8 cellular contexts compared by ENCODE assay signal in genomic region chr1:220528679-220529529, GRCh38. TPM values are rescaled to one million over a fixed set of nuclear protein-coding genes. Genes with fewer than 3 reads are reported as not detected.
DNase-seq lines count a peak whose midpoint lies in the region; ATAC-seq, FAIRE-seq and TF ChIP-seq lines count a peak whose summit lies in the region.

No MANE protein-coding gene starts in this region.

- peak overlapping the region; percentile 90 for H3K9ac ChIP-seq in BLaER1

- H3K9me3 Mint-ChIP-seq in chondrocyte (ENCODE audit: low read depth), result peaks cover 5% of the 10 kb centered on the region

- no peak for FAIRE-seq in H54 (lab: Jason Lieb, UNC)

- no peak overlapping the region for H3K27ac Mint-ChIP-seq in chondrocyte (ENCODE audit: unreplicated experiment)

- ATAC-seq in GM18868 (IDR thresholded peaks at IDR 0.05; ENCODE audit: unreplicated experiment), result peak; percentile 9
- ATAC-seq in lung (ENCODE audit: insufficient read depth, low FRiP score), result no peak
- ATAC-seq in HG02970 (IDR thresholded peaks at IDR 0.05; ENCODE audit: low FRiP score, unreplicated experiment), result no peak

- H3K27me3 ChIP-seq in BLaER1 (peaks cover 36% of the 10 kb centered on the region), lung (ENCODE audit: control insufficient read depth, insufficient read depth) (no peaks in the 10 kb centered on the region), tibial artery (no peaks in the 10 kb centered on the region)

- peaks cover 23% of the 10 kb centered on the region for H3K27me3 Mint-ChIP-seq in chondrocyte (ENCODE audit: low read depth)

- H3K36me3 ChIP-seq in BLaER1, result no peaks in the 10 kb centered on the region
- H3K36me3 ChIP-seq in lung (ENCODE audit: control insufficient read depth in 2 of 2, insufficient read depth in 2 of 2, low read length in 2 of 2), result no peaks in the 10 kb centered on the region
- peaks cover 0 to 6% (median 0%) of the 10 kb centered on the region in 3 donors for H3K36me3 ChIP-seq in tibial artery

- intact Hi-C loops in tibial artery (cut with DNase I; ENCODE audit: low total_unique reads), result no loop called here

- TF ChIP-seq CTCF in chondrocyte (IDR thresholded peaks at IDR 0.05) (no peak), lung (IDR thresholded peaks at IDR 0.05; ENCODE audit: control extremely low read depth, extremely low read depth) (no peak), tibial artery (IDR thresholded peaks at IDR 0.05) (no peak)

- H4K20me1 ChIP-seq in BLaER1, result no peaks in the 10 kb centered on the region

- H3K27ac ChIP-seq in BLaER1, result peak overlapping the region; percentile 87
- H3K27ac ChIP-seq in lung (ENCODE audit: low read depth in 1 of 2, low read length in 1 of 2), result peak overlapping the region; percentile 78 to 88
- H3K27ac ChIP-seq in tibial artery, result peak overlapping the region; percentile 88 to 97

- H3K9me3 ChIP-seq in BLaER1, result no peaks in the 10 kb centered on the region
- no peaks in the 10 kb centered on the region for H3K9me3 ChIP-seq in lung (ENCODE audit: control insufficient read depth in 2 of 2, insufficient read depth in 1 of 2, low read length in 1 of 2)
- no peaks in the 10 kb centered on the region for H3K9me3 ChIP-seq in tibial artery

- peaks cover 22% of the 10 kb centered on the region for H3K4me1 ChIP-seq in BLaER1
- H3K4me1 ChIP-seq in lung (ENCODE audit: control insufficient read depth in 2 of 2, insufficient read depth in 2 of 2, low read length in 2 of 2), result peaks cover 0 to 8% of the 10 kb centered on the region in 2 donors
- H3K4me1 ChIP-seq in tibial artery, result peaks cover 0 to 25% (median 7%) of the 10 kb centered on the region in 4 donors

- TF ChIP-seq POLR2A in H54 (IDR thresholded peaks at IDR 0.05; ENCODE audit: low read depth, low read length), result no peak

- DNase-seq in NCI-H1105 treated with DMSO at 0.1 percent for 48 hours (lab: John Stamatoyannopoulos, UW) (peak; percentile 53), chondrocyte (ENCODE audit: low spot score) (no peak), lung (ENCODE audit: low spot score) (no peak), tibial artery (peak in 1 of 2 donors; percentile 46), H54 (ENCODE audit: insufficient read length, low spot score) (no peak)

- H3K4me3 Mint-ChIP-seq in chondrocyte (ENCODE audit: unreplicated experiment), result peak overlapping the region; percentile 76

- H3K4me1 Mint-ChIP-seq in chondrocyte (ENCODE audit: low read depth), result peaks cover 22% of the 10 kb centered on the region

- peaks cover 2% of the 10 kb centered on the region for H3K36me3 Mint-ChIP-seq in chondrocyte (ENCODE audit: low read depth)

- 1 to 3% methylated on average over 44 to 55 of the region's 55 CpGs for WGBS in lung, 2 donors

- peak overlapping the region; percentile 95 for H3K4me3 ChIP-seq in BLaER1
- H3K4me3 ChIP-seq in lung, result peak overlapping the region; percentile 43
- H3K4me3 ChIP-seq in tibial artery, result peak overlapping the region; percentile 83 to 99

- H3K4me2 ChIP-seq in BLaER1, result peak overlapping the region; percentile 89

RNA-seq across cellular contexts. Expression of gene MARK1, which starts 1.0 kb away (rescaled TPM):
- 3.0 to 4.1 TPM (median 3.8 TPM) in 3 replicates for total RNA-seq in chondrocyte
- total RNA-seq in lung, result 1 to 10 TPM; 4.7 to 6.5 TPM
- polyA plus RNA-seq in lung, result 1 to 10 TPM; 1.3 to 1.5 TPM

Comparison
In these comparisons a context has a peak if more than half of its experiments do, and no peak if none do; other contexts are left out.
1. H3K4me3 ChIP-seq: peak in every context shown above with its lines; median percentile 95 in BLaER1; 91 in tibial artery; 43 in lung.